Comparison of ENCODE assay signal across 10 cellular contexts in genomic region chr16:963913-964695, GRCh38. TPM values are rescaled to one million over a fixed set of nuclear protein-coding genes. Genes with fewer than 3 reads are reported as not detected.
DNase-seq lines count a peak whose midpoint lies in the region; ATAC-seq lines count a peak whose summit lies in the region.
"Had no signal": no experiment of that assay in that cellular context is flagged by ENCODE, and none has a peak within 500 bp of the region (broad histone marks: within the 10 kb centered on the region; RNA-seq: fewer than 3 reads in every experiment).

No MANE protein-coding gene starts in this region.

- H2AFZ ChIP-seq in mesenchymal stem cell (ENCODE audit: low read depth, low read length), result no peak overlapping the region

- no peaks in the 10 kb centered on the region for H3K27me3 ChIP-seq in mesenchymal stem cell (ENCODE audit: control insufficient read depth in 1 of 2, insufficient read depth in 1 of 2, low read length in 2 of 2)

- no peaks in the 10 kb centered on the region for H3K9me3 ChIP-seq in mesenchymal stem cell (ENCODE audit: control insufficient read depth, low read length)

- no peaks in the 10 kb centered on the region for H3K4me1 ChIP-seq in mesenchymal stem cell (ENCODE audit: control insufficient read depth, insufficient read depth, low read depth, low read length)

- no peaks in the 10 kb centered on the region for H3K27me3 Mint-ChIP-seq in stimulated activated naive CD8-positive, alpha-beta T cell treated with anti-CD3 and anti-CD28 coated beads, Interleukin-15, Interleukin-2, amounts not matched to agents 100 ng/mL and 50 ng/mL, for 24 hours
- no peaks in the 10 kb centered on the region for H3K27me3 Mint-ChIP-seq in stimulated activated naive CD8-positive, alpha-beta T cell treated with anti-CD3 and anti-CD28 coated beads, Interleukin-15, amount 100 ng/mL, for 72 hours
- no peaks in the 10 kb centered on the region for H3K27me3 Mint-ChIP-seq in activated naive CD8-positive, alpha-beta T cell treated with anti-CD3 and anti-CD28 coated beads, Interleukin-2, amount 50 U/mL, for 24 hours

- peaks cover 3% of the 10 kb centered on the region for H3K79me1 ChIP-seq in mesenchymal stem cell (replicated peaks; ENCODE audit: low read length, poor library complexity, severe bottlenecking)

- H3K18ac ChIP-seq in mesenchymal stem cell (ENCODE audit: low read depth in 1 of 2, low read length in 2 of 2), result no peak overlapping the region

- H3K23ac ChIP-seq in mesenchymal stem cell (ENCODE audit: low read length in 2 of 2), result no peak overlapping the region

- peak overlapping the region; percentile 53 for H4K8ac ChIP-seq in mesenchymal stem cell (ENCODE audit: low read length)

- peaks cover 21 to 22% of the 10 kb centered on the region in 2 experiments for H3K36me3 ChIP-seq in mesenchymal stem cell (ENCODE audit: control insufficient read depth in 1 of 2, insufficient read depth in 2 of 2, low read depth in 1 of 2, low read length in 2 of 2)

- H3K4me2 ChIP-seq in mesenchymal stem cell (ENCODE audit: low read length, poor library complexity, severe bottlenecking), result no peak overlapping the region
- H3K4me2 ChIP-seq: KMS-11 had no signal

- H3K9me3 Mint-ChIP-seq in stimulated activated naive CD8-positive, alpha-beta T cell treated with anti-CD3 and anti-CD28 coated beads, Interleukin-15, Interleukin-2, amounts not matched to agents 100 ng/mL and 50 ng/mL, for 24 hours, result no peaks in the 10 kb centered on the region
- peaks cover 0 to 13% of the 10 kb centered on the region in 2 donors for H3K9me3 Mint-ChIP-seq in stimulated activated naive CD8-positive, alpha-beta T cell treated with anti-CD3 and anti-CD28 coated beads, Interleukin-15, amount 100 ng/mL, for 72 hours
- H3K9me3 Mint-ChIP-seq in activated naive CD8-positive, alpha-beta T cell treated with anti-CD3 and anti-CD28 coated beads, Interleukin-2, amount 50 U/mL, for 24 hours, result no peaks in the 10 kb centered on the region

- no peak for DNase-seq in stimulated activated naive CD8-positive, alpha-beta T cell treated with anti-CD3 and anti-CD28 coated beads, Interleukin-15, amount 100 ng/mL, for 72 hours
- DNase-seq in activated naive CD8-positive, alpha-beta T cell treated with anti-CD3 and anti-CD28 coated beads, Interleukin-2, amount 50 U/mL, for 24 hours, result no peak
- DNase-seq in mesenchymal stem cell (no peak), UCSD-AML1 (lab: John Stamatoyannopoulos, UW; ENCODE audit: unreplicated experiment) (no peak)
- DNase-seq in effector CD4-positive, alpha-beta T cell, result no peak
- no peak for DNase-seq in stimulated activated CD4-positive, alpha-beta T cell treated with anti-CD3 and anti-CD28 coated beads, Interleukin-2, amount 100 ng/mL, for 24 hours
- DNase-seq: AML-193 had no signal

- H2BK5ac ChIP-seq in mesenchymal stem cell (ENCODE audit: low read depth, low read length, poor library complexity, severe bottlenecking), result no peak overlapping the region

- no peak overlapping the region for H3K14ac ChIP-seq in mesenchymal stem cell (ENCODE audit: low read length in 2 of 2)

- H3K4me3 ChIP-seq in mesenchymal stem cell (ENCODE audit: insufficient read depth in 1 of 2, low read depth in 1 of 2, low read length in 2 of 2), result no peak overlapping the region

- H2AK5ac ChIP-seq in mesenchymal stem cell (ENCODE audit: low read length, severe bottlenecking), result no peak overlapping the region

- no peak overlapping the region for H3K27ac ChIP-seq in mesenchymal stem cell (ENCODE audit: low read length, poor library complexity, severe bottlenecking)
- H3K27ac ChIP-seq: KMS-11 had no signal

- peak overlapping the region; percentile 79 for H3K27ac Mint-ChIP-seq in stimulated activated naive CD8-positive, alpha-beta T cell treated with anti-CD3 and anti-CD28 coated beads, Interleukin-15, Interleukin-2, amounts not matched to agents 100 ng/mL and 50 ng/mL, for 24 hours
- peak overlapping the region in 1 of 2 donors; percentile 71 for H3K27ac Mint-ChIP-seq in stimulated activated naive CD8-positive, alpha-beta T cell treated with anti-CD3 and anti-CD28 coated beads, Interleukin-15, amount 100 ng/mL, for 72 hours
- H3K27ac Mint-ChIP-seq in activated naive CD8-positive, alpha-beta T cell treated with anti-CD3 and anti-CD28 coated beads, Interleukin-2, amount 50 U/mL, for 24 hours, result peak overlapping the region; percentile 47

- H3K4ac ChIP-seq in mesenchymal stem cell (ENCODE audit: low read depth in 1 of 2, low read length in 2 of 2), result no peak overlapping the region

- H3K9ac ChIP-seq in mesenchymal stem cell (ENCODE audit: low read length), result no peak overlapping the region
- H3K9ac ChIP-seq: KMS-11 had no signal

- peaks cover 23% of the 10 kb centered on the region for H3K4me1 Mint-ChIP-seq in stimulated activated naive CD8-positive, alpha-beta T cell treated with anti-CD3 and anti-CD28 coated beads, Interleukin-15, Interleukin-2, amounts not matched to agents 100 ng/mL and 50 ng/mL, for 24 hours (ENCODE audit: low read depth)
- peaks cover 40% of the 10 kb centered on the region for H3K4me1 Mint-ChIP-seq in stimulated activated naive CD8-positive, alpha-beta T cell treated with anti-CD3 and anti-CD28 coated beads, Interleukin-15, amount 100 ng/mL, for 72 hours
- peaks cover 21% of the 10 kb centered on the region for H3K4me1 Mint-ChIP-seq in activated naive CD8-positive, alpha-beta T cell treated with anti-CD3 and anti-CD28 coated beads, Interleukin-2, amount 50 U/mL, for 24 hours

- H2BK12ac ChIP-seq in mesenchymal stem cell (ENCODE audit: low read length in 2 of 2), result no peak overlapping the region

- no peak overlapping the region for H2BK15ac ChIP-seq in mesenchymal stem cell (ENCODE audit: low read depth, poor library complexity, severe bottlenecking)

- H4K91ac ChIP-seq in mesenchymal stem cell (ENCODE audit: low read length), result no peak overlapping the region

- 86% methylated on average over 20 of the region's 21 CpGs for WGBS in mesenchymal stem cell

- H3K36me3 Mint-ChIP-seq in stimulated activated naive CD8-positive, alpha-beta T cell treated with anti-CD3 and anti-CD28 coated beads, Interleukin-15, Interleukin-2, amounts not matched to agents 100 ng/mL and 50 ng/mL, for 24 hours (ENCODE audit: low read depth), result peaks cover 19% of the 10 kb centered on the region
- peaks cover 12% of the 10 kb centered on the region for H3K36me3 Mint-ChIP-seq in activated naive CD8-positive, alpha-beta T cell treated with anti-CD3 and anti-CD28 coated beads, Interleukin-2, amount 50 U/mL, for 24 hours (ENCODE audit: low read depth)

- H2BK120ac ChIP-seq in mesenchymal stem cell (ENCODE audit: low read depth, low read length), result no peak overlapping the region

- H3K4me3 Mint-ChIP-seq in stimulated activated naive CD8-positive, alpha-beta T cell treated with anti-CD3 and anti-CD28 coated beads, Interleukin-15, Interleukin-2, amounts not matched to agents 100 ng/mL and 50 ng/mL, for 24 hours, result peak overlapping the region; percentile 52
- H3K4me3 Mint-ChIP-seq in stimulated activated naive CD8-positive, alpha-beta T cell treated with anti-CD3 and anti-CD28 coated beads, Interleukin-15, amount 100 ng/mL, for 72 hours, result no peak overlapping the region
- H3K4me3 Mint-ChIP-seq in activated naive CD8-positive, alpha-beta T cell treated with anti-CD3 and anti-CD28 coated beads, Interleukin-2, amount 50 U/mL, for 24 hours, result no peak overlapping the region

- ATAC-seq in stimulated activated naive CD8-positive, alpha-beta T cell treated with anti-CD3 and anti-CD28 coated beads, Interleukin-15, amount 100 ng/mL, for 72 hours, result no peak
- no peak for ATAC-seq in activated naive CD8-positive, alpha-beta T cell treated with anti-CD3 and anti-CD28 coated beads, Interleukin-2, amount 50 U/mL, for 24 hours
- no peak for ATAC-seq in HG02588 (IDR thresholded peaks at IDR 0.05; ENCODE audit: unreplicated experiment)

RNA-seq across cellular contexts. Expression of gene LMF1, which starts 6.7 kb away (rescaled TPM):
- polyA plus RNA-seq in mesenchymal stem cell (2013, experiment 1 of 2), result 4.3 TPM
- 5.4 TPM for polyA plus RNA-seq in mesenchymal stem cell (2013, experiment 2 of 2)

RNA-seq across cellular contexts. Expression of gene SOX8, which starts 17.5 kb away (rescaled TPM):
- polyA plus RNA-seq in mesenchymal stem cell (2013, experiment 1 of 2), result 0.15 TPM
- 0.08 TPM for polyA plus RNA-seq in mesenchymal stem cell (2013, experiment 2 of 2)
